In genomic region chr16:30557950-30558788, GRCh38 we compare ENCODE assay signal across 1 cellular context.
TF ChIP-seq lines count a peak whose summit lies in the region.

TSS of gene ZNF764 (minus strand) at chr16:30558374. CDS start at chr16:30558182, 192 bp downstream.

TF ChIP-seq in K562, 482 proteins besides CTCF, POLR2A, EP300 and RAD21 (continued from another document and continues in another):
- TF ChIP-seq RBM34 (IDR thresholded peaks at IDR 0.05; ENCODE audit: borderline replicate concordance, insufficient read depth, low read length) (no peak), GTF3C2 (IDR thresholded peaks at IDR 0.05; ENCODE audit: borderline replicate concordance, extremely low read depth, insufficient read length) (no peak), RBM22 (IDR thresholded peaks at IDR 0.05; ENCODE audit: low read depth, low read length, poor library complexity, severe bottlenecking) (peak; percentile 40), SMARCA5 (IDR thresholded peaks at IDR 0.05) (no peak), RUNX1 (IDR thresholded peaks at IDR 0.05; ENCODE audit: low read depth) (no peak), MCM5 (IDR thresholded peaks at IDR 0.05; ENCODE audit: low read depth) (no peak), ZBTB7A (IDR thresholded peaks at IDR 0.05; ENCODE audit: borderline replicate concordance, control insufficient read depth, low read depth, low read length) (peak; percentile 62; the same call in 1 of the 2 replicates), PRDM10 (IDR thresholded peaks at IDR 0.05; ENCODE audit: partially characterized antibody) (no peak), JUN (IDR thresholded peaks at IDR 0.05; ENCODE audit: borderline replicate concordance, low read depth, low read length) (peak; percentile 59), JUN (CRISPR knock-in tag; IDR thresholded peaks at IDR 0.05; ENCODE audit: borderline replicate concordance) (no peak), PHB2 (IDR thresholded peaks at IDR 0.05; ENCODE audit: low read depth) (no peak), HDAC6 (IDR thresholded peaks at IDR 0.05; ENCODE audit: low read depth, low read length) (no peak), HNRNPH1 (optimal IDR thresholded peaks at IDR 0.05; ENCODE audit: low read depth, low read length) (no peak), EWSR1 (IDR thresholded peaks at IDR 0.05; ENCODE audit: borderline replicate concordance, low read depth, partially characterized antibody) (no peak), RHOXF2B (CRISPR knock-in tag; conservative IDR thresholded peaks at IDR 0.05) (no peak), ATF1 (CRISPR knock-in tag; IDR thresholded peaks at IDR 0.05) (no peak), ATF1 (tag; IDR thresholded peaks at IDR 0.05) (peak; percentile 87), SAP30 (IDR thresholded peaks at IDR 0.05; ENCODE audit: borderline replicate concordance, insufficient read depth, low read depth, low read length, poor library complexity, severe bottlenecking) (no peak), TAF15 (IDR thresholded peaks at IDR 0.05; ENCODE audit: low read depth, low read length) (no peak), ZNF143 (CRISPR knock-in tag; IDR thresholded peaks at IDR 0.05) (no peak), OTX1 (CRISPR knock-in tag; IDR thresholded peaks at IDR 0.05) (peak; percentile 53; the same call in 1 of the 2 replicates), ILK (tag; IDR thresholded peaks at IDR 0.05; ENCODE audit: borderline replicate concordance, low read depth) (no peak), CTCFL (IDR thresholded peaks at IDR 0.05; ENCODE audit: borderline replicate concordance, insufficient read depth, low read depth, low read length, poor library complexity, severe bottlenecking) (no peak), HOXB6 (CRISPR knock-in tag; IDR thresholded peaks at IDR 0.05; ENCODE audit: borderline replicate concordance) (no peak), NFYB (IDR thresholded peaks at IDR 0.05; ENCODE audit: extremely low read depth, insufficient read length) (no peak), ZNF609 (CRISPR knock-in tag; IDR thresholded peaks at IDR 0.05; ENCODE audit: borderline replicate concordance) (no peak), ARID4B (CRISPR knock-in tag; IDR thresholded peaks at IDR 0.05) (no peak), ZNF146 (CRISPR knock-in tag; IDR thresholded peaks at IDR 0.05; ENCODE audit: unreplicated experiment) (no peak), SNIP1 (IDR thresholded peaks at IDR 0.05; ENCODE audit: low read depth) (no peak), CHD4 (IDR thresholded peaks at IDR 0.05; ENCODE audit: insufficient read depth, insufficient replicate concordance, low read depth, low read length, poor library complexity, severe bottlenecking) (no peak)
